ENCODE assay signal across 34 cellular contexts in the genomic region with DNA sequence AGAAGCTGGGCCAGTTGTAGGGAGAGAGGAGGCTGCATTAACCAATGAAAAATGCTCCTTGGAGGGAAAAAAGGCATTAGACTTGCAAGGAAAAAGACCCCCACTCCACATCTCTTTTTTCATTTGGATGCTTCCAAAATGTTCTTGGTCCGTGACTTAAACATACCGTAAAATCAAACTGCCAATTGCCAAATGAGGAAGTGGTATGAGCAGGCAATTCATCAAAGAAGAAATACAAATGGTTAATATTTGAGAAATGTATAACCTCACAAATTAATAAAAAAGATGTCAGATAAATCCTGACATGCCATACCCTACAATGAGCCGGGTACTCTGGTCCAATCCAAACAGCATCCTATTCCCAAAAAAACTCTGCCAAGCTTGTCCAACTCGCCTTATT. TPM values are rescaled to one million over a fixed set of nuclear protein-coding genes. Genes with fewer than 3 reads are reported as not detected.
A peak's percentile ranks its signal among the peaks of the same experiment; 100 is the strongest.
DNase-seq lines count a peak whose midpoint lies in the region; ATAC-seq, FAIRE-seq and TF ChIP-seq lines count a peak whose summit lies in the region.
"Had no signal": no experiment of that assay in that cellular context is flagged by ENCODE, and none has a peak within 500 bp of the region (broad histone marks: within the 10 kb centered on the region; RNA-seq: fewer than 3 reads in every experiment).

No MANE protein-coding gene starts in this region.

- H3K27me3 ChIP-seq in HepG2 (ENCODE audit: control insufficient read depth in 1 of 2, insufficient read depth in 2 of 2, low read length in 2 of 2), result no peaks in the 10 kb centered on the region
- no peaks in the 10 kb centered on the region for H3K27me3 ChIP-seq in right lobe of liver
- H3K27me3 ChIP-seq in astrocyte (ENCODE audit: insufficient read depth, low read length), result peaks cover 55% of the 10 kb centered on the region
- H3K27me3 ChIP-seq: BE2C had no signal

- H3K9me3 Mint-ChIP-seq in astrocyte (ENCODE audit: unreplicated experiment) (no peaks in the 10 kb centered on the region), neural crest cell (no peaks in the 10 kb centered on the region)
- H3K9me3 Mint-ChIP-seq: CD4-positive, CD25-positive, alpha-beta regulatory T cell; GM23338; H9 had no signal

- DNase-seq in HepG2 (ENCODE audit: low spot score), result no peak
- DNase-seq in right lobe of liver, result no peak
- DNase-seq in astrocyte (ENCODE audit: low read depth), result no peak
- no peak for DNase-seq in neural crest cell (ENCODE audit: low read depth, low spot score)
- no peak for DNase-seq in NCI-H1930 (lab: John Stamatoyannopoulos, UW)
- DNase-seq in SKM-1 treated with dmso at 0.1 percent for 144 hours (lab: John Stamatoyannopoulos, UW; ENCODE audit: unreplicated experiment), result no peak
- DNase-seq in occipital lobe (lab: John Stamatoyannopoulos, UW), result no peak
- no peak for DNase-seq in DMS79 (lab: John Stamatoyannopoulos, UW)
- DNase-seq: 8988T; ACHN; BE2C; CD4-positive, CD25-positive, alpha-beta regulatory T cell; EL; GDM1; H9; KBM-7; MG63; NCI-H1092; NCI-H1417 treated with DMSO at 0.1 percent for 48 hours; NCI-H1694 treated with DMSO at 0.1 percent for 48 hours; NCI-H2081 treated with DMSO at 0.1 percent for 48 hours; NCI-H2171; NCI-H226; NCI-H510A; NCI-H69; SIG-M5; SW 1271 had no signal

- H3K9ac ChIP-seq in HepG2 (ENCODE audit: insufficient read depth, low read depth, low read length) (no peak overlapping the region; the same call in 1 of the 2 replicates), astrocyte (ENCODE audit: low read length) (no peak overlapping the region)

- H3K27ac ChIP-seq in HepG2 (ENCODE audit: extremely low read length, insufficient read depth, low read length) (peak overlapping the region; percentile 18), right lobe of liver (no peak overlapping the region), astrocyte (ENCODE audit: low read depth, low read length) (no peak overlapping the region)
- H3K27ac ChIP-seq: SK-N-MC had no signal

- H3K4me3 Mint-ChIP-seq in astrocyte (ENCODE audit: unreplicated experiment) (peak overlapping the region; percentile 43), neural crest cell (peak overlapping the region; percentile 31)
- H3K4me3 Mint-ChIP-seq: CD4-positive, CD25-positive, alpha-beta regulatory T cell; GM23338; H9 had no signal

- POLR2A ChIA-PET in HepG2 (lab: Yijun Ruan, JAX), result no interaction called here

- H3K9me3 ChIP-seq in HepG2 (ENCODE audit: low read length) (no peaks in the 10 kb centered on the region), right lobe of liver (no peaks in the 10 kb centered on the region), astrocyte (ENCODE audit: insufficient read depth, low read depth, low read length) (no peaks in the 10 kb centered on the region)
- H3K9me3 ChIP-seq: BE2C, MG63 had no signal

- in situ Hi-C loops in HepG2 (cut with HindIII; ENCODE audit: extremely low pct_ligation_motif_present, low pct_unique_long_range_greater_than_20kb), result no loop called here

- no peaks in the 10 kb centered on the region for H3K36me3 ChIP-seq in HepG2 (replicated peaks in 1 of 2; ENCODE audit: control insufficient read depth in 1 of 2, insufficient read depth in 2 of 2, low read length in 2 of 2)
- no peaks in the 10 kb centered on the region for H3K36me3 ChIP-seq in right lobe of liver
- no peaks in the 10 kb centered on the region for H3K36me3 ChIP-seq in astrocyte (ENCODE audit: insufficient read depth, low read length)
- H3K36me3 ChIP-seq: BE2C, MG63 had no signal

- H3K79me2 ChIP-seq in HepG2 (ENCODE audit: insufficient read depth, low read length), result peaks cover 40% of the 10 kb centered on the region
- no peaks in the 10 kb centered on the region for H3K79me2 ChIP-seq in astrocyte (ENCODE audit: insufficient read depth, low read length)

- H4K20me1 ChIP-seq in HepG2 (ENCODE audit: insufficient read depth, low read length) (no peaks in the 10 kb centered on the region), astrocyte (ENCODE audit: insufficient read depth, low read length) (no peaks in the 10 kb centered on the region)

- TF ChIP-seq POLR2A in HepG2 (IDR thresholded peaks at IDR 0.05; ENCODE audit: insufficient read depth in 1 of 2, low read depth in 2 of 2, low read length in 2 of 2) (no peak), right lobe of liver (IDR thresholded peaks at IDR 0.05) (no peak)

- CTCF ChIA-PET in HepG2 (lab: Yijun Ruan, JAX; ENCODE audit: low intra/inter-chr PET ratio, low total read pairs), result no interaction called here

- TF ChIP-seq EP300 in HepG2 (IDR thresholded peaks at IDR 0.05; ENCODE audit: low read depth in 2 of 2, low read length in 2 of 2) (no peak), HepG2 (CRISPR knock-in tag; IDR thresholded peaks at IDR 0.05; ENCODE audit: borderline replicate concordance) (no peak)

- peaks cover 70% of the 10 kb centered on the region for H3K4me1 ChIP-seq in HepG2 (ENCODE audit: insufficient read depth, low read length)
- H3K4me1 ChIP-seq in right lobe of liver, result peaks cover 0 to 18% (median 4%) of the 10 kb centered on the region in 4 donors
- peaks cover 20% of the 10 kb centered on the region for H3K4me1 ChIP-seq in astrocyte (ENCODE audit: insufficient read depth, low read length)
- H3K4me1 ChIP-seq: BE2C had no signal

- H3K4me3 ChIP-seq in HepG2 (replicated peaks in 1 of 3; ENCODE audit: insufficient read depth in 1 of 3, low read depth in 2 of 3, low read length in 3 of 3) (no peak overlapping the region), right lobe of liver (no peak overlapping the region), astrocyte (ENCODE audit: insufficient read depth, low read depth, low read length) (no peak overlapping the region)
- H3K4me3 ChIP-seq: GM23338, MG63, SK-N-MC had no signal

- no TSS peak for BruUV-seq in HepG2 (replicated peaks; lab: Mats Ljungman, UMichigan)

- H3K36me3 Mint-ChIP-seq in astrocyte (ENCODE audit: low read depth, unreplicated experiment), result peaks cover 6% of the 10 kb centered on the region
- H3K36me3 Mint-ChIP-seq in neural crest cell (ENCODE audit: low read depth), result no peaks in the 10 kb centered on the region
- H3K36me3 Mint-ChIP-seq: CD4-positive, CD25-positive, alpha-beta regulatory T cell had no signal

- H3K27me3 Mint-ChIP-seq in astrocyte (ENCODE audit: low read depth, unreplicated experiment) (peaks cover 12% of the 10 kb centered on the region), neural crest cell (ENCODE audit: low read depth) (peaks cover 8% of the 10 kb centered on the region)

- ATAC-seq in HepG2 (no peak), right lobe of liver (no peak)
- ATAC-seq: GM23338 had no signal

- intact Hi-C loops in HepG2 (cut with micrococcal nuclease; ENCODE audit: unreplicated experiment) (loop anchor here (5.0 kb wide), 1 partner anchor 46 kb away; no protein-coding TSS in a partner anchor), right lobe of liver (cut with DNase I) (no loop called here)

- H3K4me1 Mint-ChIP-seq in astrocyte (ENCODE audit: low read depth, unreplicated experiment), result peaks cover 45% of the 10 kb centered on the region
- peaks cover 68% of the 10 kb centered on the region for H3K4me1 Mint-ChIP-seq in neural crest cell
- H3K4me1 Mint-ChIP-seq: CD4-positive, CD25-positive, alpha-beta regulatory T cell had no signal

- 95% methylated on average over 4 of the region's 4 CpGs for WGBS in HepG2 (ENCODE audit: low lambda C conversion rate)
- WGBS in right lobe of liver (ENCODE audit: insufficient coverage, low coverage, low lambda C conversion rate, missing lambda C conversion rate), result 71% methylated on average over 4 of the region's 4 CpGs

- peak overlapping the region; percentile 31; the same call in 1 of the 2 replicates for H3K4me2 ChIP-seq in HepG2 (ENCODE audit: low read depth, low read length)
- no peak overlapping the region for H3K4me2 ChIP-seq in astrocyte (ENCODE audit: low read length)
- H3K4me2 ChIP-seq: GM23338 had no signal

- H2AFZ ChIP-seq in HepG2 (ENCODE audit: low read length), result no peak overlapping the region
- H2AFZ ChIP-seq in astrocyte (ENCODE audit: low read depth, low read length), result no peak overlapping the region
- H2AFZ ChIP-seq: GM23338 had no signal

- no peak for TF ChIP-seq RAD21 in HepG2 (CRISPR knock-in tag; IDR thresholded peaks at IDR 0.05)

- H3K27ac Mint-ChIP-seq in astrocyte (ENCODE audit: unreplicated experiment) (peak overlapping the region; percentile 56), neural crest cell (ENCODE audit: unreplicated experiment) (peak overlapping the region; percentile 91)
- H3K27ac Mint-ChIP-seq: CD4-positive, CD25-positive, alpha-beta regulatory T cell; GM23338; H9 had no signal

- no peak for FAIRE-seq in HepG2 (lab: Jason Lieb, UNC)
- no peak for FAIRE-seq in astrocyte (lab: Jason Lieb, UNC)
- FAIRE-seq: D721Med, GM12892, GM18507, RCC 7860 had no signal

- TF ChIP-seq CTCF in HepG2 (CRISPR knock-in tag; IDR thresholded peaks at IDR 0.05) (no peak), right lobe of liver (IDR thresholded peaks at IDR 0.05) (no peak), astrocyte (IDR thresholded peaks at IDR 0.05; ENCODE audit: insufficient read depth, low read depth, low read length) (no peak), neural crest cell (conservative IDR thresholded peaks at IDR 0.05) (no peak)

RNA-seq across cellular contexts. Expression of gene KANK4, which starts 30.6 kb away (rescaled TPM):
- 25.7 and 28.8 TPM in 2 replicates for total RNA-seq in HepG2 (2016; rRNA removed; fragmentation: Illumina TruSeq; extraction: Trizol)
- total RNA-seq in HepG2 (2016; cell fraction: cytosol; rRNA removed; fragmentation: Illumina TruSeq; extraction: Trizol; ENCODE audit: low read depth), result 8.0 and 8.5 TPM in 2 replicates
- 25.9 and 29.8 TPM in 2 replicates for total RNA-seq in HepG2 (2016; cell fraction: insoluble cytoplasmic fraction; rRNA removed; fragmentation: Illumina TruSeq; extraction: Trizol)
- 21.3 and 22.4 TPM in 2 replicates for total RNA-seq in HepG2 (2016; cell fraction: membrane; rRNA removed; fragmentation: Illumina TruSeq; extraction: Trizol)
- total RNA-seq in HepG2 (2016; cell fraction: nucleus; rRNA removed; fragmentation: Illumina TruSeq; extraction: Trizol), result 17.2 and 19.3 TPM in 2 replicates
- 10.9 and 16.1 TPM in 2 replicates for polyA plus RNA-seq in HepG2 (2011; rRNA removed)
- 8.1 and 12.4 TPM in 2 replicates for polyA plus RNA-seq in HepG2 (2011; cell fraction: cytosol; rRNA removed)
- 7.0 and 9.0 TPM in 2 replicates for polyA plus RNA-seq in HepG2 (2011; cell fraction: nucleus; rRNA removed)
- polyA plus RNA-seq in HepG2 (2012), result 5.0 and 7.0 TPM in 2 replicates
- polyA plus RNA-seq in HepG2 (2016; cell fraction: cytosol; fragmentation: Illumina TruSeq; extraction: Trizol; ENCODE audit: low read depth), result 4.5 and 5.1 TPM in 2 replicates
- 23.3 and 29.4 TPM in 2 replicates for polyA plus RNA-seq in HepG2 (2016; cell fraction: insoluble cytoplasmic fraction; fragmentation: Illumina TruSeq; extraction: Trizol; ENCODE audit: low read depth)
- 12.8 and 13.9 TPM in 2 replicates for polyA plus RNA-seq in HepG2 (2016; cell fraction: membrane; fragmentation: Illumina TruSeq; extraction: Trizol; ENCODE audit: low read depth)
- 24.3 and 25.9 TPM in 2 replicates for polyA plus RNA-seq in HepG2 (2016; cell fraction: nucleus; fragmentation: Illumina TruSeq; extraction: Trizol; ENCODE audit: insufficient read depth, low read depth)
- polyA minus RNA-seq in HepG2 (2011; rRNA and poly(A)+ RNA removed; ENCODE audit: low replicate concordance), result 40.6 TPM in 1 of 2 replicates, not detected in the other
- 11.2 and 15.2 TPM in 2 replicates for polyA minus RNA-seq in HepG2 (2011; cell fraction: cytosol; rRNA and poly(A)+ RNA removed)
- polyA minus RNA-seq in HepG2 (2011; cell fraction: nucleus; rRNA and poly(A)+ RNA removed), result 13.4 and 15.2 TPM in 2 replicates
- total RNA-seq in right lobe of liver, result 1 to 10 TPM in 4 of 6 experiments, under 1 TPM in 2; 0.18 to 6.7 (median 1.3) TPM
- total RNA-seq in astrocyte, result 8.5 and 14.5 TPM in 2 replicates
- total RNA-seq in neural crest cell, result 5.4 and 6.5 TPM in 2 replicates
- total RNA-seq in occipital lobe, result 0.47 TPM
- total RNA-seq: CD4-positive, CD25-positive, alpha-beta regulatory T cell; HT-29 had no signal
- polyA plus RNA-seq: CD4-positive, CD25-positive, alpha-beta regulatory T cell had no signal
